10 cellular contexts compared by ENCODE assay signal in the genomic region with DNA sequence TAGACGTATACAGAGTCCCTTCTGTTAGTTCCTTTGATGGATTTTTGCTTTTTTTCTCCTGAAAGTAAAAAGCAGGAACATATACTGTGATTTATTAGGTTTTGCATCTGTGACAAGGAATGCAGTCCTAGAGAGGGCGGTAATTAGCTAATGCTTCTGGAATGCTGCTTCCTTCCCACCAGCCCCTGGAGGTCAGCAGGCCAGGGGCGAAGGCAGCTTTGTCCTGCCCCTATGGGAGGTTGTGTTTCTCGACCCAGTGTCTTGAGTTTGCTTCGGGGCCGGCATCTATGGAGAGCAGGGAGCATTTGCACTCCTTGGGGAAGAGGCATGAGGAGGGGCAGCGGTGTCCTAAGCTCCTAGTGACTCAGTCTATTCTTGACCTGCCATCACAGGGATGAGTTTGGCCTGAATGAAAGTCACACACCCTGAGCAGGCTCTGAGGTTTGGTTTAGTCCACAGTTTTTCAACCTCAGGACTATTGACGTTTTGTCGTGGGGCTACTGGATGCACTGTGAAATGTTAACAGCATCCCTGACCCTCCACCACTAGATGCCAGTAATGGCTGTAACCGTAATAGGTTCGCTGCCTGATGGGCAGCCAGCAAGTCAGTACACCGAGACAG.
DNase-seq lines count a peak whose midpoint lies in the region; ATAC-seq and TF ChIP-seq lines count a peak whose summit lies in the region.
"Had no signal": no experiment of that assay in that cellular context is flagged by ENCODE, and none has a peak within 500 bp of the region (broad histone marks: within the 10 kb centered on the region; RNA-seq: fewer than 3 reads in every experiment).

No MANE protein-coding gene starts in this region.

- H3K4me3 ChIP-seq in adipocyte (ENCODE audit: low read length), result peak overlapping the region; percentile 9
- no peak overlapping the region for H3K4me3 ChIP-seq in hepatocyte
- H3K4me3 ChIP-seq in smooth muscle cell, result no peak overlapping the region

- H3K36me3 ChIP-seq in adipocyte (ENCODE audit: control insufficient read depth, insufficient read depth, low read length, severe bottlenecking) (no peaks in the 10 kb centered on the region), hepatocyte (replicated peaks; ENCODE audit: insufficient read depth, low read depth) (no peaks in the 10 kb centered on the region), smooth muscle cell (ENCODE audit: low read depth) (no peaks in the 10 kb centered on the region)

- peak; percentile 72 for DNase-seq in HK-2 (ENCODE audit: unreplicated experiment)
- DNase-seq in adipocyte (ENCODE audit: low read depth), result peak; percentile 23
- peak; percentile 35 for DNase-seq in hepatocyte (ENCODE audit: low spot score)
- no peak for DNase-seq in smooth muscle cell (lab: John Stamatoyannopoulos, UW; ENCODE audit: unreplicated experiment)
- no peak for DNase-seq in substantia nigra (lab: John Stamatoyannopoulos, UW)
- no peak for DNase-seq in NCI-H1417 (lab: John Stamatoyannopoulos, UW)
- DNase-seq: activated CD4-positive, alpha-beta T cell treated with anti-CD3 and anti-CD28 coated beads, Interleukin-2, amount 10 ng/mL, durations not matched to agents 24 days and 14 days; NCI-H446 had no signal

- WGBS in hepatocyte (ENCODE audit: low lambda C conversion rate, missing lambda C conversion rate), result 33% methylated on average over 12 of the region's 12 CpGs
- 26% methylated on average over 12 of the region's 12 CpGs for WGBS in smooth muscle cell (ENCODE audit: low lambda C conversion rate)

- H3F3A ChIP-seq in smooth muscle cell (ENCODE audit: low read depth), result no peaks in the 10 kb centered on the region

- H3K79me2 ChIP-seq in hepatocyte (no peaks in the 10 kb centered on the region), smooth muscle cell (ENCODE audit: low read depth) (no peaks in the 10 kb centered on the region)

- H3K4me1 ChIP-seq in adipocyte (ENCODE audit: control insufficient read depth, insufficient read depth, low read length) (peaks cover 45% of the 10 kb centered on the region), hepatocyte (ENCODE audit: insufficient read depth) (peaks cover 17% of the 10 kb centered on the region), smooth muscle cell (ENCODE audit: low read depth) (peaks cover 20% of the 10 kb centered on the region)

- peak; percentile 30 for TF ChIP-seq CTCF in hepatocyte (IDR thresholded peaks at IDR 0.05; ENCODE audit: poor library complexity)
- TF ChIP-seq CTCF in smooth muscle cell (IDR thresholded peaks at IDR 0.05; ENCODE audit: borderline replicate concordance, insufficient read depth, poor library complexity, severe bottlenecking), result peak; percentile 18

- H3K9me3 ChIP-seq in adipocyte (ENCODE audit: control insufficient read depth, low read length), result peaks cover 2% of the 10 kb centered on the region
- no peaks in the 10 kb centered on the region for H3K9me3 ChIP-seq in hepatocyte (ENCODE audit: low read depth)
- H3K9me3 ChIP-seq in smooth muscle cell (replicated peaks; ENCODE audit: low read depth), result no peaks in the 10 kb centered on the region

- H3K9me2 ChIP-seq in hepatocyte (replicated peaks; ENCODE audit: insufficient read depth), result no peaks in the 10 kb centered on the region

- H2AFZ ChIP-seq in hepatocyte (no peak overlapping the region), smooth muscle cell (ENCODE audit: low read depth) (no peak overlapping the region)

- ATAC-seq in GM18868 (IDR thresholded peaks at IDR 0.05; ENCODE audit: unreplicated experiment), result no peak
- no peak for ATAC-seq in GM18511 (IDR thresholded peaks at IDR 0.05; ENCODE audit: unreplicated experiment)

- H3K9ac ChIP-seq in adipocyte (ENCODE audit: low read length) (peak overlapping the region; percentile 39), smooth muscle cell (ENCODE audit: low read depth) (peak overlapping the region; percentile 25)

- H4K20me1 ChIP-seq in hepatocyte (ENCODE audit: insufficient read depth, poor library complexity, severe bottlenecking) (no peaks in the 10 kb centered on the region), smooth muscle cell (ENCODE audit: low read depth) (no peaks in the 10 kb centered on the region)

- H3K27ac ChIP-seq in hepatocyte (peak overlapping the region; percentile 50), smooth muscle cell (ENCODE audit: low read depth) (peak overlapping the region; percentile 87), substantia nigra (ENCODE audit: low read depth, low read length, poor library complexity, severe bottlenecking) (no peak overlapping the region)

- H3K4me2 ChIP-seq in hepatocyte (peak overlapping the region; percentile 4), smooth muscle cell (peak overlapping the region; percentile 67)

- no peaks in the 10 kb centered on the region for H3K27me3 ChIP-seq in adipocyte (replicated peaks; ENCODE audit: control insufficient read depth, insufficient read depth, low read length)
- H3K27me3 ChIP-seq in hepatocyte, result no peaks in the 10 kb centered on the region
- H3K27me3 ChIP-seq in smooth muscle cell (ENCODE audit: low read depth), result no peaks in the 10 kb centered on the region

Comparison
In these comparisons a context has a peak if more than half of its experiments do, and no peak if none do; other contexts are left out.
1. DNase-seq: peak in HK-2 (single experiment), adipocyte (single experiment) and hepatocyte (single experiment); none in smooth muscle cell (single experiment), substantia nigra (0 of 49) and NCI-H1417 (0 of 3).